Comparison of ENCODE assay signal across 8 cellular contexts in the genomic region with DNA sequence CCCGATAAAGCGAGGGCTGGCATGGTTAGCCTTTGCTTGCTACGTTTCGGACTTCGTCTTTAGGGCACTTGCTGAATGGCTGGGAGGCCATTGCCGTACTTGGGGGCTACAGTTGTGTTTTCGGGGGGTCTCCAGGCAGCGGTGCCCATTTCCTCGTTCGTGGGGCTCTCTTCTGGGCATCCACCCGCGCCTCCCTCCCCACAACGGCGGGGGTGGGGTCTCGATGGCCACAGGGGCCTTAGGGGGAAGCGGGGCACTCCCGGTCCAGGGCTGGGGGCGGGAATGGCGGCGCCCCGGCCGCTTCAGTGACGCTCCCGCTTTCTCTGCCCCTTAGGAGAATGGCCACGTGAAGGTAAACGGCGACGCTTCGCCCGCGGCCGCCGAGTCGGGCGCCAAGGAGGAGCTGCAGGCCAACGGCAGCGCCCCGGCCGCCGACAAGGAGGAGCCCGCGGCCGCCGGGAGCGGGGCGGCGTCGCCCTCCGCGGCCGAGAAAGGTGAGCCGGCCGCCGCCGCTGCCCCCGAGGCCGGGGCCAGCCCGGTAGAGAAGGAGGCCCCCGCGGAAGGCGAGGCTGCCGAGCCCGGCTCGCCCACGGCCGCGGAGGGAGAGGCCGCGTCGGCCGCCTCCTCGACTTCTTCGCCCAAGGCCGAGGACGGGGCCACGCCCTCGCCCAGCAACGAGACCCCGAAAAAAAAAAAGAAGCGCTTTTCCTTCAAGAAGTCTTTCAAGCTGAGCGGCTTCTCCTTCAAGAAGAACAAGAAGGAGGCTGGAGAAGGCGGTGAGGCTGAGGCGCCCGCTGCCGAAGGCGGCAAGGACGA. TPM values are rescaled to one million over a fixed set of nuclear protein-coding genes. Genes with fewer than 3 reads are reported as not detected.
DNase-seq lines count a peak whose midpoint lies in the region; ATAC-seq and TF ChIP-seq lines count a peak whose summit lies in the region.

No MANE protein-coding gene starts in this region.

- H3K36me3 Mint-ChIP-seq in T-helper 2 cell treated with Interferon-gamma antibody and Interleukin-4, amounts not matched to agents 5 μg/mL and 100 μg/mL, for 36 hours (ENCODE audit: low read depth): no peaks in the 10 kb centered on the region

- H3K9me3 ChIP-seq in Panc1 (ENCODE audit: control insufficient read depth, insufficient read depth, low read depth, low read length): no peaks in the 10 kb centered on the region
- H3K9me3 ChIP-seq in esophagus (ENCODE audit: control insufficient read depth in 2 of 2, insufficient read depth in 1 of 2, low read depth in 1 of 2, low read length in 1 of 2): no peaks in the 10 kb centered on the region
- no peaks in the 10 kb centered on the region for H3K9me3 ChIP-seq in uterus

- H3K4me3 ChIP-seq in Panc1 (ENCODE audit: low read depth in 2 of 2, low read length in 2 of 2) (peak overlapping the region; percentile 78 to 86), esophagus (ENCODE audit: low read depth in 1 of 2, low read length in 2 of 2) (peak overlapping the region; percentile 82 to 92), uterus (peak overlapping the region; percentile 51 to 73)

- H3K27ac ChIP-seq in Panc1 (ENCODE audit: low read length) (peak overlapping the region; percentile 60), esophagus (ENCODE audit: low read depth in 2 of 2, low read length in 1 of 2) (peak overlapping the region; percentile 95 to 98), uterus (peak overlapping the region; percentile 94 to 98)

- 12 to 14% methylated on average over 71 to 87 of the region's 87 CpGs for WGBS in esophagus, 2 donors

- no peak for ATAC-seq in Panc1

- no peak for DNase-seq in T-helper 2 cell treated with Interferon-gamma antibody and Interleukin-4, amounts not matched to agents 5 μg/mL and 100 μg/mL, for 36 hours (ENCODE audit: low spot score)
- no peak for DNase-seq in T-helper 2 cell
- DNase-seq in Panc1 (ENCODE audit: low read depth, low spot score): no peak
- DNase-seq in mucosa of gallbladder (ENCODE audit: low spot score): peak; percentile 27
- DNase-seq in uterus: peak; percentile 31 to 51
- no peak for DNase-seq in activated effector memory CD4-positive, alpha-beta T cell treated with anti-CD3 and anti-CD28 coated beads, Interleukin-2, amount 50 U/mL, for 16 hours
- no peak for DNase-seq in stimulated activated CD4-positive, alpha-beta T cell treated with anti-CD3 and anti-CD28 coated beads, Interleukin-15, amount 100 ng/mL, for 24 hours

- H3K4me1 Mint-ChIP-seq in T-helper 2 cell treated with Interferon-gamma antibody and Interleukin-4, amounts not matched to agents 5 μg/mL and 100 μg/mL, for 36 hours (ENCODE audit: low read depth): peaks cover 11% of the 10 kb centered on the region

- no peaks in the 10 kb centered on the region for H3K9me3 Mint-ChIP-seq in T-helper 2 cell treated with Interferon-gamma antibody and Interleukin-4, amounts not matched to agents 5 μg/mL and 100 μg/mL, for 36 hours

- peaks cover 35% of the 10 kb centered on the region for H3K27me3 Mint-ChIP-seq in T-helper 2 cell treated with Interferon-gamma antibody and Interleukin-4, amounts not matched to agents 5 μg/mL and 100 μg/mL, for 36 hours (ENCODE audit: low read depth)

- POLR2A ChIA-PET in Panc1 (lab: Charles Lee): interaction anchor here (0.7 kb wide), 1 partner anchor 513 kb away, joined by 3 read pairs; no protein-coding TSS in a partner anchor

- H3K27me3 ChIP-seq in Panc1 (ENCODE audit: control insufficient read depth, insufficient read depth, low read length) (peaks cover 4% of the 10 kb centered on the region), esophagus (ENCODE audit: control insufficient read depth in 1 of 2, insufficient read depth in 2 of 2, low read length in 2 of 2) (no peaks in the 10 kb centered on the region), uterus (no peaks in the 10 kb centered on the region)

- TF ChIP-seq CTCF in Panc1 (IDR thresholded peaks at IDR 0.05) (no peak; the same call in 1 of the 2 replicates), uterus (IDR thresholded peaks at IDR 0.05) (peak in 1 of 4 experiments; percentile 12)

- H3K4me3 Mint-ChIP-seq in T-helper 2 cell treated with Interferon-gamma antibody and Interleukin-4, amounts not matched to agents 5 μg/mL and 100 μg/mL, for 36 hours: peak overlapping the region; percentile 42

- in situ Hi-C loops in Panc1 (cut with HindIII; ENCODE audit: low pct_unique_long_range_greater_than_20kb, low sequenced_read_pairs): no loop called here

- H3K36me3 ChIP-seq in Panc1 (ENCODE audit: control insufficient read depth, insufficient read depth, low read length): peaks cover 4% of the 10 kb centered on the region; the same call in 1 of the 2 replicates
- H3K36me3 ChIP-seq in esophagus (ENCODE audit: control insufficient read depth in 2 of 2, insufficient read depth in 2 of 2, low read length in 1 of 2): no peaks in the 10 kb centered on the region
- H3K36me3 ChIP-seq in uterus: no peaks in the 10 kb centered on the region

- intact Hi-C loops in Panc1 (cut with micrococcal nuclease; ENCODE audit: unreplicated experiment): loop anchor here (5.0 to 10.0 kb wide), 4 partner anchors 445 to 1677 kb away; no protein-coding TSS in a partner anchor
- intact Hi-C loops in uterus (cut with DNase I; ENCODE audit: low total_unique reads): no loop called here

- CTCF ChIA-PET in Panc1 (lab: Charles Lee): interaction anchor here (1.2 to 1.6 kb wide), 3 partner anchors 204 to 1679 kb away, joined by 3 to 6 read pairs (median 4); no protein-coding TSS in a partner anchor

- BruUV-seq in Panc1 (replicated peaks; lab: Mats Ljungman, UMichigan): no TSS peak

- no peak for TF ChIP-seq POLR2A in uterus (IDR thresholded peaks at IDR 0.05)

- peaks cover 6% of the 10 kb centered on the region; the same call in 1 of the 2 replicates for H3K4me1 ChIP-seq in Panc1 (ENCODE audit: control insufficient read depth, insufficient read depth, low read length)
- H3K4me1 ChIP-seq in esophagus (ENCODE audit: control insufficient read depth in 2 of 2, insufficient read depth in 2 of 2, low read length in 1 of 2): peaks cover 0 to 2% of the 10 kb centered on the region in 2 donors
- no peaks in the 10 kb centered on the region for H3K4me1 ChIP-seq in uterus

- no peak overlapping the region for H3K27ac Mint-ChIP-seq in T-helper 2 cell treated with Interferon-gamma antibody and Interleukin-4, amounts not matched to agents 5 μg/mL and 100 μg/mL, for 36 hours

RNA-seq across cellular contexts. Expression of a gene that starts 2.4 kb away (rescaled TPM):
- total RNA-seq in Panc1 (2021; ENCODE audit: unreplicated experiment): 35.3 TPM
- 30.9 TPM for polyA plus RNA-seq in Panc1 (2012; ENCODE audit: insufficient read length)
- 10 to 100 TPM; 27.9 to 33.0 TPM for polyA plus RNA-seq in esophagus
- 114 TPM for total RNA-seq in mucosa of gallbladder
- total RNA-seq in uterus: 100 to 1,000 TPM in 1 of 4 donors, 10 to 100 TPM in 3; 14.9 to 140 (median 42.6) TPM

Comparison
In these comparisons a context has a peak if more than half of its experiments do, and no peak if none do; other contexts are left out.
1. DNase-seq: peak in mucosa of gallbladder (single experiment) and uterus (2 of 2); none in T-helper 2 cell treated with Interferon-gamma antibody and Interleukin-4, amounts not matched to agents 5 μg/mL and 100 μg/mL, for 36 hours (single experiment), T-helper 2 cell (0 of 5), Panc1 (single experiment), activated effector memory CD4-positive, alpha-beta T cell treated with anti-CD3 and anti-CD28 coated beads, Interleukin-2, amount 50 U/mL, for 16 hours (single experiment) and stimulated activated CD4-positive, alpha-beta T cell treated with anti-CD3 and anti-CD28 coated beads, Interleukin-15, amount 100 ng/mL, for 24 hours (single experiment).
2. Peak in every context shown above with its lines, with median percentiles within 50 percentile points of each other: H3K27ac ChIP-seq and H3K4me3 ChIP-seq.